ENCODE assay signal across 31 cellular contexts in genomic region chr20:11484479-11484878, GRCh38.
"Had no signal": no experiment of that assay in that cellular context is flagged by ENCODE, and none has a peak within 500 bp of the region (broad histone marks: within the 10 kb centered on the region; RNA-seq: fewer than 3 reads in every experiment).

No MANE protein-coding gene starts in this region.

- H3K4me3 ChIP-seq: adrenal gland, body of pancreas, cardiac muscle cell had no signal

- ATAC-seq: activated CD8-positive, alpha-beta T cell treated with anti-CD3 and anti-CD28 coated beads for 36 hours; activated naive CD4-positive, alpha-beta T cell treated with anti-CD3 and anti-CD28 coated beads, Interleukin-2, amount 50 U/mL, for 72 hours; activated T-cell treated with anti-CD3 and anti-CD28 coated beads, Interleukin-2, amount 50 U/mL, for 4 hours; activated T-cell treated with anti-CD3 and anti-CD28 coated beads, Interleukin-2, amount 50 U/mL, for 72 hours; activated T-helper 17 cell treated with anti-CD3 and anti-CD28 coated beads, Interleukin-2, amount 50 U/mL, for 72 hours; body of pancreas had no signal

- H3K36me3 ChIP-seq: adrenal gland, cardiac muscle cell had no signal

- H3K27ac ChIP-seq: adrenal gland, body of pancreas, cardiac muscle cell, VCaP had no signal

- DNase-seq: activated B cell treated with CpG ODN at 0.5 μM for 24 hours; activated CD4-positive, alpha-beta memory T cell treated with anti-CD3 and anti-CD28 coated beads for 36 hours; activated CD4-positive, alpha-beta T cell treated with anti-CD3 and anti-CD28 coated beads for 4 hours; activated CD4-positive, alpha-beta T cell treated with anti-CD3 and anti-CD28 coated beads, Interleukin-2, amount 10 ng/mL, durations not matched to agents 24 days and 14 days; activated CD4-positive, alpha-beta T cell treated with anti-CD3 and anti-CD28 coated beads, Interleukin-2, amount 50 U/mL, for 1 hour; activated CD4-positive, alpha-beta T cell treated with anti-CD3 and anti-CD28 coated beads, Interleukin-2, amount 50 U/mL, for 4 hours; activated CD4-positive, CD25-positive, alpha-beta regulatory T cell treated with anti-CD3 and anti-CD28 coated beads, Interleukin-2, amount 50 U/mL, for 72 hours; activated CD8-positive, alpha-beta memory T cell treated with anti-CD3 and anti-CD28 coated beads, Interleukin-2, amount 50 U/mL, for 4 hours; activated CD8-positive, alpha-beta T cell treated with anti-CD3 and anti-CD28 coated beads for 36 hours; activated effector memory CD4-positive, alpha-beta T cell treated with anti-CD3 and anti-CD28 coated beads, Interleukin-2, amount 50 U/mL, for 16 hours; activated gamma-delta T cell treated with Interleukin-2 at 50 U/mL for 16 hours; activated naive CD4-positive, alpha-beta T cell; activated naive CD4-positive, alpha-beta T cell treated with anti-CD3 and anti-CD28 coated beads for 36 hours; activated naive CD4-positive, alpha-beta T cell treated with anti-CD3 and anti-CD28 coated beads, Interleukin-2, amount 50 U/mL, for 16 hours; activated naive CD8-positive, alpha-beta T cell treated with anti-CD3 and anti-CD28 coated beads for 36 hours; activated T-cell treated with anti-CD3 and anti-CD28 coated beads for 4 hours; activated T-cell treated with anti-CD3 and anti-CD28 coated beads, Interleukin-2, amount 50 U/mL, for 1 hour; activated T-cell treated with anti-CD3 and anti-CD28 coated beads, Interleukin-2, amount 50 U/mL, for 4 hours; activated T-cell treated with anti-CD3 and anti-CD28 coated beads, Interleukin-2, amount 50 U/mL, for 72 hours; adrenal gland; amniotic stem cell; aorta; body of pancreas; caudate nucleus; cerebellar nuclear complex; T-helper 2 cell; T-helper 9 cell had no signal

- H3K4me1 ChIP-seq: adrenal gland, body of pancreas had no signal

- H3K27me3 ChIP-seq: adrenal gland, body of pancreas, cardiac muscle cell had no signal

- H3K9me3 ChIP-seq: adrenal gland, body of pancreas had no signal
